13 cellular contexts compared by ENCODE assay signal in the genomic region with DNA sequence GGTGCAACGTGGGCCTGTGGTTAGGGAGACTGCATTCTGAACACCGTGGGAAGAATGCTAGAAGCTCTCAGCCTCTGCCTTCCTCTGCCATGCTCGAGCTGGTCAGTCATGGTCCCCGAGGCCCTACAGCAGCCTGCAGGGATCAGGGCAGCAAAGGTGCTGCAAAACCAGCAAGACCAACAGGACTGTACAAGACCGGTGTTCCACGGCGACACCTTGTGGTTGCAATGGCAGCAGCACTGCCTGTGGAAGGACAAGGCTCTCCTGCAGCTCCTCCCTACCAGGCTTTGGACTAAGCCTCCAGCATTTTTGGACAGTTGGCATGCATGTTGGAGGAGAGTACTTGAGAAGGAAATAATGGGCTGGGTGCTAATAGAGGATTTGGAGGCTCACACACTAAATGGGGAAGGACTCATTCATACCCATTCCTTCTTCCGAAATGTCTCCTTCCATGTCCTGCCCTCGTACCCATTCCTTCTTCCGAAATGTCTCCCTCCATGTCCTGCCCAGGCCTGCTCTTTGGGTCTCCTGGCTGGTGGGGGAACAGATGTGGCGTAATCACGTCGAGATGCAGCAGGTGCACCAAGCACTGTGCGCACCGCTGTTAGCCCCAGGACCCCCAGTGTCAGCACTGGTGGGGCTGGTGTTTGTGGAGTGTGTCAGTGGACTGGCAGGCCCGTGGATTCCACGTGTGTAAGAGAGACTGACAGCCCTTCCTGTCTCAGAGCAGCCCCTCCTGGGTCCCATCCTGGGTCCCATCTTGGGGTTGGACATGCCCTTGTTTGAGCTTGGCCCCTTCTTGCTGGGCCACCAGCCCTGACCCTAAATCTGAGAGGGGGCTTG. TPM values are rescaled to one million over a fixed set of nuclear protein-coding genes. Genes with fewer than 3 reads are reported as not detected.
DNase-seq lines count a peak whose midpoint lies in the region; ATAC-seq, FAIRE-seq and TF ChIP-seq lines count a peak whose summit lies in the region.
"Had no signal": no experiment of that assay in that cellular context is flagged by ENCODE, and none has a peak within 500 bp of the region (broad histone marks: within the 10 kb centered on the region; RNA-seq: fewer than 3 reads in every experiment).

No MANE protein-coding gene starts in this region.

- no peaks in the 10 kb centered on the region for H3K36me3 Mint-ChIP-seq in T-helper 2 cell treated with Interferon-gamma antibody and Interleukin-4, amounts not matched to agents 5 μg/mL and 100 μg/mL, for 36 hours (ENCODE audit: low read depth)
- H3K36me3 Mint-ChIP-seq: CD14-positive monocyte; stimulated activated effector memory CD8-positive, alpha-beta T cell treated with anti-CD3 and anti-CD28 coated beads, Interleukin-12 subunit alpha, Interleukin-12 subunit beta, amount 100 ng/mL, for 72 hours had no signal

- H4K91ac ChIP-seq in H1 (replicated peaks; ENCODE audit: insufficient read length, low read length) = no peak overlapping the region

- H3K14ac ChIP-seq in H1 (ENCODE audit: insufficient read length) = no peak overlapping the region

- no peaks in the 10 kb centered on the region for H3K4me1 ChIP-seq in left ventricle myocardium inferior
- H3K4me1 ChIP-seq in H1 (replicated peaks in 1 of 4; ENCODE audit: control insufficient read depth in 3 of 4, insufficient read depth in 4 of 4, low read length in 3 of 4) = peaks cover 0 to 8% (median 0%) of the 10 kb centered on the region in 4 experiments; a peak in 1 of 7 replicates
- no peaks in the 10 kb centered on the region for H3K4me1 ChIP-seq in suprapubic skin
- no peaks in the 10 kb centered on the region for H3K4me1 ChIP-seq in gastroesophageal sphincter

- H3K9ac ChIP-seq in H1 (replicated peaks in 1 of 4; ENCODE audit: extremely low read depth in 1 of 4, low read depth in 3 of 4, low read length in 3 of 4) = no peak overlapping the region

- peaks cover 11% of the 10 kb centered on the region for H3K9me3 ChIP-seq in left ventricle myocardium inferior (replicated peaks)
- peaks cover 19 to 21% of the 10 kb centered on the region in 2 experiments for H3K9me3 ChIP-seq in H1 (ENCODE audit: insufficient read depth in 2 of 2, low read depth in 1 of 2, low read length in 1 of 2)
- peaks cover 5% of the 10 kb centered on the region for H3K9me3 ChIP-seq in suprapubic skin
- H3K9me3 ChIP-seq in gastroesophageal sphincter = peaks cover 0 to 12% (median 0%) of the 10 kb centered on the region in 3 donors

- H3K27ac Mint-ChIP-seq in T-helper 2 cell treated with Interferon-gamma antibody and Interleukin-4, amounts not matched to agents 5 μg/mL and 100 μg/mL, for 36 hours = no peak overlapping the region
- H3K27ac Mint-ChIP-seq: activated naive CD8-positive, alpha-beta T cell; stimulated activated effector memory CD8-positive, alpha-beta T cell treated with anti-CD3 and anti-CD28 coated beads, Interleukin-12 subunit alpha, Interleukin-12 subunit beta, amount 100 ng/mL, for 72 hours had no signal

- no peak overlapping the region for H3K18ac ChIP-seq in H1 (ENCODE audit: extremely low read depth, low read length)

- no peaks in the 10 kb centered on the region for H3K79me1 ChIP-seq in H1 (ENCODE audit: low read depth, low read length)

- TF ChIP-seq CTCF in left ventricle myocardium inferior (IDR thresholded peaks at IDR 0.05; ENCODE audit: borderline replicate concordance) (no peak), H1 (IDR thresholded peaks at IDR 0.05; ENCODE audit: control extremely low read depth in 1 of 3, insufficient read depth in 1 of 3, low read depth in 1 of 3, low read length in 3 of 3) (peak; percentile 65 to 89 (median 85)), suprapubic skin (IDR thresholded peaks at IDR 0.05) (no peak), gastroesophageal sphincter (IDR thresholded peaks at IDR 0.05) (no peak)

- WGBS in H1 (ENCODE audit: extremely low coverage in 1 of 2, insufficient coverage in 1 of 2, insufficient read length in 1 of 2, insufficient replicate concordance in 2 of 2, low coverage in 1 of 2, low lambda C conversion rate in 2 of 2, missing lambda C conversion rate in 1 of 2), 2 experiments = 92% methylated on average over 17 of the region's 17 CpGs; no CpG with 5 or more reads in 1 of the 2 experiments
- 98% methylated on average over 6 of the region's 17 CpGs for WGBS in suprapubic skin
- 97 to 100% methylated on average over 3 to 5 of the region's 17 CpGs for WGBS in gastroesophageal sphincter (ENCODE audit: low coverage in 1 of 2), 2 donors

- H2BK120ac ChIP-seq in H1 (replicated peaks; ENCODE audit: low read depth, low read length) = no peak overlapping the region

- no peak for ATAC-seq in gastroesophageal sphincter
- ATAC-seq: stimulated activated effector memory CD8-positive, alpha-beta T cell treated with anti-CD3 and anti-CD28 coated beads, Interleukin-12 subunit alpha, Interleukin-12 subunit beta, amount 100 ng/mL, for 72 hours had no signal

- H3K23ac ChIP-seq in H1 (ENCODE audit: insufficient read length) = no peak overlapping the region

- TF ChIP-seq RAD21 in H1 (IDR thresholded peaks at IDR 0.05 in 1 of 2, conservative IDR thresholded peaks at IDR 0.05 in 1 of 2; ENCODE audit: low read depth in 2 of 2, low read length in 2 of 2) = peak; percentile 35 to 49

- no peaks in the 10 kb centered on the region for H3K4me1 Mint-ChIP-seq in T-helper 2 cell treated with Interferon-gamma antibody and Interleukin-4, amounts not matched to agents 5 μg/mL and 100 μg/mL, for 36 hours (ENCODE audit: low read depth)
- H3K4me1 Mint-ChIP-seq: CD14-positive monocyte; stimulated activated effector memory CD8-positive, alpha-beta T cell treated with anti-CD3 and anti-CD28 coated beads, Interleukin-12 subunit alpha, Interleukin-12 subunit beta, amount 100 ng/mL, for 72 hours had no signal

- H2AFZ ChIP-seq in H1 (ENCODE audit: low read length) = no peak overlapping the region

- H2BK20ac ChIP-seq in H1 (ENCODE audit: low read length) = no peak overlapping the region; the same call in 1 of the 2 replicates

- DNase-seq in cardiac septum (ENCODE audit: low spot score) = peak; percentile 65
- DNase-seq in left ventricle myocardium inferior = no peak
- DNase-seq in KBM-7 = peak; percentile 15
- DNase-seq in H1 (ENCODE audit: low read depth in 1 of 2, low spot score in 2 of 2) = peak in 1 of 2 experiments; percentile 78
- DNase-seq in suprapubic skin (ENCODE audit: low spot score in 2 of 2) = peak; percentile 32 to 50
- DNase-seq in T-helper 2 cell treated with Interferon-gamma antibody and Interleukin-4, amounts not matched to agents 5 μg/mL and 100 μg/mL, for 36 hours (ENCODE audit: low spot score) = no peak
- DNase-seq in NCI-H2107 (lab: John Stamatoyannopoulos, UW) = no peak

- no peaks in the 10 kb centered on the region for H3K36me3 ChIP-seq in left ventricle myocardium inferior
- no peaks in the 10 kb centered on the region; a peak in 1 of 8 replicates for H3K36me3 ChIP-seq in H1 (ENCODE audit: control insufficient read depth in 2 of 4, insufficient read depth in 4 of 4, low read length in 3 of 4)
- no peaks in the 10 kb centered on the region for H3K36me3 ChIP-seq in suprapubic skin
- H3K36me3 ChIP-seq in gastroesophageal sphincter = no peaks in the 10 kb centered on the region

- H3K56ac ChIP-seq in H1 (replicated peaks; ENCODE audit: insufficient read length, low read depth, low read length) = no peak overlapping the region

- H3K4me2 ChIP-seq in H1 (ENCODE audit: insufficient read depth in 1 of 2, low read depth in 2 of 2, low read length in 2 of 2) = no peak overlapping the region

- H3K23me2 ChIP-seq in H1 (ENCODE audit: low read depth, low read length) = no peaks in the 10 kb centered on the region

- in situ Hi-C loops in KBM-7 (cut with MboI; ENCODE audit: low pct_unique_long_range_greater_than_20kb, low sequenced_read_pairs) = no loop called here

- no peaks in the 10 kb centered on the region for H3K27me3 Mint-ChIP-seq in T-helper 2 cell treated with Interferon-gamma antibody and Interleukin-4, amounts not matched to agents 5 μg/mL and 100 μg/mL, for 36 hours (ENCODE audit: low read depth)

- no peak overlapping the region for H2BK15ac ChIP-seq in H1 (ENCODE audit: low read length)

- H3K27me3 ChIP-seq in left ventricle myocardium inferior (ENCODE audit: low read depth) = peaks cover 65% of the 10 kb centered on the region
- no peaks in the 10 kb centered on the region for H3K27me3 ChIP-seq in H1 (replicated peaks in 1 of 4; ENCODE audit: control insufficient read depth in 3 of 4, extremely low read depth in 1 of 4, insufficient read depth in 3 of 4, low read length in 3 of 4)
- peaks cover 47% of the 10 kb centered on the region for H3K27me3 ChIP-seq in suprapubic skin
- peaks cover 61% of the 10 kb centered on the region for H3K27me3 ChIP-seq in gastroesophageal sphincter

- no peak overlapping the region for H2AK5ac ChIP-seq in H1 (ENCODE audit: low read depth, low read length)

- H3K79me2 ChIP-seq in H1 (ENCODE audit: control insufficient read depth in 1 of 2, insufficient read depth in 2 of 2, low read length in 2 of 2) = no peaks in the 10 kb centered on the region

- H3K4me3 ChIP-seq in left ventricle myocardium inferior (no peak overlapping the region), H1 (ENCODE audit: extremely low read depth in 1 of 4, insufficient read depth in 2 of 4, low read depth in 3 of 4, low read length in 4 of 4) (no peak overlapping the region), suprapubic skin (no peak overlapping the region), gastroesophageal sphincter (no peak overlapping the region)

- peaks cover 0 to 3% of the 10 kb centered on the region in 2 experiments for H4K20me1 ChIP-seq in H1 (replicated peaks in 1 of 2; ENCODE audit: control insufficient read depth in 1 of 2, insufficient read depth in 2 of 2, low read length in 2 of 2)

- TF ChIP-seq POLR2A in H1 (IDR thresholded peaks at IDR 0.05; ENCODE audit: control extremely low read depth in 1 of 2, low read depth in 2 of 2, low read length in 2 of 2) (no peak), suprapubic skin (IDR thresholded peaks at IDR 0.05) (no peak), gastroesophageal sphincter (IDR thresholded peaks at IDR 0.05) (no peak)

- H3K4ac ChIP-seq in H1 (replicated peaks; ENCODE audit: insufficient read length, low read depth, low read length) = no peak overlapping the region

- TF ChIP-seq EP300 in H1 (IDR thresholded peaks at IDR 0.05; ENCODE audit: borderline replicate concordance in 1 of 2, low read depth in 2 of 2, low read length in 2 of 2) = no peak
- no peak for TF ChIP-seq EP300 in suprapubic skin (IDR thresholded peaks at IDR 0.05)
- TF ChIP-seq EP300 in gastroesophageal sphincter (IDR thresholded peaks at IDR 0.05) = no peak

- H3K9me3 Mint-ChIP-seq in T-helper 2 cell treated with Interferon-gamma antibody and Interleukin-4, amounts not matched to agents 5 μg/mL and 100 μg/mL, for 36 hours = peaks cover 7% of the 10 kb centered on the region

- H2BK12ac ChIP-seq in H1 (ENCODE audit: low read depth, low read length) = no peak overlapping the region

- H2BK5ac ChIP-seq in H1 (ENCODE audit: low read depth, low read length) = no peak overlapping the region

- H3K4me3 Mint-ChIP-seq in T-helper 2 cell treated with Interferon-gamma antibody and Interleukin-4, amounts not matched to agents 5 μg/mL and 100 μg/mL, for 36 hours = no peak overlapping the region
- H3K4me3 Mint-ChIP-seq: activated naive CD8-positive, alpha-beta T cell; CD14-positive monocyte; stimulated activated effector memory CD8-positive, alpha-beta T cell treated with anti-CD3 and anti-CD28 coated beads, Interleukin-12 subunit alpha, Interleukin-12 subunit beta, amount 100 ng/mL, for 72 hours had no signal

- no peak for FAIRE-seq in H1 (lab: Jason Lieb, UNC)
- FAIRE-seq: RCC 7860, TTC549 had no signal

- intact Hi-C loops in cardiac septum (cut with DNase I) = no loop called here
- intact Hi-C loops in left ventricle myocardium inferior (cut with micrococcal nuclease) = no loop called here

- H4K5ac ChIP-seq in H1 (ENCODE audit: insufficient read length, low read depth, low read length) = no peak overlapping the region

- H3K27ac ChIP-seq in left ventricle myocardium inferior (replicated peaks) (no peak overlapping the region), H1 (ENCODE audit: low read depth, low read length) (no peak overlapping the region), suprapubic skin (no peak overlapping the region), gastroesophageal sphincter (no peak overlapping the region)

- H4K8ac ChIP-seq in H1 (ENCODE audit: extremely low read depth, insufficient read depth, low read length) = 0 out of 2 replicates have a peak overlapping the region, but pooled peaks have one; percentile 35

- POLR2A ChIA-PET in H1 (lab: Charles Lee; ENCODE audit: partially characterized antibody) = no interaction called here

- CTCF ChIA-PET in H1 (lab: Charles Lee; ENCODE audit: partially characterized antibody) = interaction anchor here (0.6 to 4.6 kb wide), 16 partner anchors 9 to 138 kb away, joined by 3 to 16 read pairs (median 5); no protein-coding TSS in a partner anchor

RNA-seq across cellular contexts. Expression of a gene that starts 18.6 kb away (rescaled TPM):
- total RNA-seq in cardiac septum (not detected), left ventricle myocardium inferior (0.11 TPM), suprapubic skin (under 1 TPM in 1 of 4 donors, not detected in 3; 0.34 TPM), gastroesophageal sphincter (under 1 TPM in 2 of 4 donors, not detected in 2; 0.04 to 0.27 TPM)
- total RNA-seq in H1 (2021; fragmentation: NEBNext Ultra II Directional; extraction: Animal tissue kit (Norgen Biotek cat#: 25700)) = 1.1 and 2.0 TPM in 2 replicates
- 0.63 and 1.0 TPM in 2 replicates for polyA plus RNA-seq in H1 (2011; rRNA removed)
- polyA plus RNA-seq in H1 (2011; cell fraction: cytosol; rRNA removed) = 0.96 TPM
- 2.8 TPM for polyA plus RNA-seq in H1 (2011; cell fraction: nucleus; rRNA removed)
- 0.51 to 1.5 TPM (median 1.1 TPM) in 4 replicates for polyA plus RNA-seq in H1 (2012, experiment 1 of 2)
- polyA plus RNA-seq in H1 (2012, experiment 2 of 2) = 0.24 TPM
- 1.2 TPM for polyA plus RNA-seq in H1 (2013, experiment 1 of 2)
- polyA plus RNA-seq in H1 (2013, experiment 2 of 2) = 0.90 TPM
- polyA minus RNA-seq in H1 (2011; rRNA and poly(A)+ RNA removed) = 0.88 and 0.95 TPM in 2 replicates
- 1.3 TPM for polyA minus RNA-seq in H1 (2011; cell fraction: cytosol; rRNA and poly(A)+ RNA removed)
- polyA minus RNA-seq in H1 (2011; cell fraction: nucleus; rRNA and poly(A)+ RNA removed) = 1.00 TPM
- polyA plus RNA-seq: CD14-positive monocyte had no signal

RNA-seq across cellular contexts. Expression of a gene that starts 38.3 kb away (rescaled TPM):
- total RNA-seq in cardiac septum (not detected), left ventricle myocardium inferior (not detected), suprapubic skin (not detected), gastroesophageal sphincter (not detected)
- total RNA-seq in H1 (2021; fragmentation: NEBNext Ultra II Directional; extraction: Animal tissue kit (Norgen Biotek cat#: 25700)) = not detected in 2 replicates
- polyA plus RNA-seq in H1 (2011; rRNA removed) = not detected in 2 replicates
- not detected for polyA plus RNA-seq in H1 (2011; cell fraction: cytosol; rRNA removed)
- polyA plus RNA-seq in H1 (2011; cell fraction: nucleus; rRNA removed) = not detected
- polyA plus RNA-seq in H1 (2012, experiment 1 of 2) = 0.11 TPM in 1 of 4 replicates, not detected in the others
- polyA plus RNA-seq in H1 (2012, experiment 2 of 2) = not detected
- polyA plus RNA-seq in H1 (2013, experiment 1 of 2) = not detected
- polyA plus RNA-seq in H1 (2013, experiment 2 of 2) = not detected
- not detected in 2 replicates for polyA minus RNA-seq in H1 (2011; rRNA and poly(A)+ RNA removed)
- not detected for polyA minus RNA-seq in H1 (2011; cell fraction: cytosol; rRNA and poly(A)+ RNA removed)
- polyA minus RNA-seq in H1 (2011; cell fraction: nucleus; rRNA and poly(A)+ RNA removed) = not detected
- polyA plus RNA-seq: CD14-positive monocyte had no signal

Comparison
In these comparisons a context has a peak if more than half of its experiments do, and no peak if none do; other contexts are left out.
1. DNase-seq: peak in cardiac septum (single experiment), KBM-7 (single experiment) and suprapubic skin (2 of 2); none in left ventricle myocardium inferior (single experiment), T-helper 2 cell treated with Interferon-gamma antibody and Interleukin-4, amounts not matched to agents 5 μg/mL and 100 μg/mL, for 36 hours (single experiment) and NCI-H2107 (single experiment).
2. CTCF ChIP-seq: peak in H1 (3 of 3); none in left ventricle myocardium inferior (single experiment), suprapubic skin (0 of 2) and gastroesophageal sphincter (0 of 4).